ENCODE assay signal across 36 cellular contexts in the genomic region with DNA sequence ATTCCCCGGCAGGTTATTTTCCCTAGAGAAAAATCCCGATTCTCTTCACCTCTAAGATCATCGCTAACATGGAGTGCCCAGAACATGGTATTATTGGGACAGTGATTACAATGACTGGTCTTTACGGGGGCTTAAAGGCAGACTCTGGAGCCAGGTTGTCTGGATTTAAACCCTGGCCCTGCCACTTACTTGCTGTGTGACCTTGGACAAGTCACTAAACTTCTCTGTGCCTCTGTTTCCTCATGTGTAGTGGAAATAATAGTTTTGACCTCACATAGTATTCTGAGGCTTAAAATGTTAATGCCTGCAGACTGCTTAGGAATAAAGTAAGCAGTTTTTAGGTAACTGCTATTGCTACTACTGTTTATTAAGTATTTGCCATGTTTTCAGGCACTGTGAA. TPM values are rescaled to one million over a fixed set of nuclear protein-coding genes. Genes with fewer than 3 reads are reported as not detected.
"Had no signal": no experiment of that assay in that cellular context is flagged by ENCODE, and none has a peak within 500 bp of the region (broad histone marks: within the 10 kb centered on the region; RNA-seq: fewer than 3 reads in every experiment).

No MANE protein-coding gene starts in this region.

- H3K27ac ChIP-seq: adrenal gland, body of pancreas, brain microvascular endothelial cell, breast epithelium had no signal

- ATAC-seq: activated CD8-positive, alpha-beta T cell treated with anti-CD3 and anti-CD28 coated beads for 36 hours; activated naive CD4-positive, alpha-beta T cell treated with anti-CD3 and anti-CD28 coated beads, Interleukin-2, amount 50 U/mL, for 72 hours; activated T-cell treated with anti-CD3 and anti-CD28 coated beads, Interleukin-2, amount 50 U/mL, for 4 hours; activated T-cell treated with anti-CD3 and anti-CD28 coated beads, Interleukin-2, amount 50 U/mL, for 72 hours; activated T-helper 17 cell treated with anti-CD3 and anti-CD28 coated beads, Interleukin-2, amount 50 U/mL, for 72 hours had no signal

- H3K36me3 ChIP-seq: adrenal gland, brain microvascular endothelial cell, breast epithelium had no signal

- H3K4me3 ChIP-seq: adrenal gland, body of pancreas, breast epithelium had no signal

- H3K27me3 ChIP-seq: adrenal gland, body of pancreas, breast epithelium had no signal

- DNase-seq: activated B cell treated with CpG ODN at 0.5 μM for 24 hours; activated CD4-positive, alpha-beta memory T cell treated with anti-CD3 and anti-CD28 coated beads for 36 hours; activated CD4-positive, alpha-beta T cell treated with anti-CD3 and anti-CD28 coated beads for 4 hours; activated CD4-positive, alpha-beta T cell treated with anti-CD3 and anti-CD28 coated beads, Interleukin-2, amount 10 ng/mL, durations not matched to agents 24 days and 14 days; activated CD4-positive, alpha-beta T cell treated with anti-CD3 and anti-CD28 coated beads, Interleukin-2, amount 50 U/mL, for 1 hour; activated CD4-positive, alpha-beta T cell treated with anti-CD3 and anti-CD28 coated beads, Interleukin-2, amount 50 U/mL, for 4 hours; activated CD4-positive, CD25-positive, alpha-beta regulatory T cell treated with anti-CD3 and anti-CD28 coated beads, Interleukin-2, amount 50 U/mL, for 72 hours; activated CD8-positive, alpha-beta memory T cell treated with anti-CD3 and anti-CD28 coated beads, Interleukin-2, amount 50 U/mL, for 4 hours; activated CD8-positive, alpha-beta T cell treated with anti-CD3 and anti-CD28 coated beads for 36 hours; activated effector memory CD4-positive, alpha-beta T cell treated with anti-CD3 and anti-CD28 coated beads, Interleukin-2, amount 50 U/mL, for 16 hours; activated naive CD4-positive, alpha-beta T cell; activated naive CD4-positive, alpha-beta T cell treated with anti-CD3 and anti-CD28 coated beads for 36 hours; activated naive CD4-positive, alpha-beta T cell treated with anti-CD3 and anti-CD28 coated beads, Interleukin-2, amount 50 U/mL, for 16 hours; activated naive CD8-positive, alpha-beta T cell treated with anti-CD3 and anti-CD28 coated beads for 36 hours; activated T-cell treated with anti-CD3 and anti-CD28 coated beads for 4 hours; activated T-cell treated with anti-CD3 and anti-CD28 coated beads, Interleukin-2, amount 50 U/mL, for 1 hour; activated T-cell treated with anti-CD3 and anti-CD28 coated beads, Interleukin-2, amount 50 U/mL, for 4 hours; activated T-cell treated with anti-CD3 and anti-CD28 coated beads, Interleukin-2, amount 50 U/mL, for 72 hours; amniotic stem cell; aorta; brain microvascular endothelial cell; cerebellar nuclear complex; T-helper 1 cell; T-helper 2 cell; T-helper 9 cell had no signal

- FAIRE-seq: astrocyte, TTC549 had no signal

- H3K9me3 ChIP-seq: adrenal gland, body of pancreas, breast epithelium had no signal

RNA-seq across cellular contexts. Expression of a gene that starts 4.4 kb away (rescaled TPM):
- total RNA-seq: activated B cell treated with CpG ODN at 0.5 μM for 24 hours; activated CD4-positive, alpha-beta memory T cell treated with anti-CD3 and anti-CD28 coated beads for 36 hours; activated CD4-positive, alpha-beta T cell treated with anti-CD3 and anti-CD28 coated beads, Interleukin-2, amount 10 ng/mL, durations not matched to agents 24 days and 14 days; activated CD8-positive, alpha-beta memory T cell treated with anti-CD3 and anti-CD28 coated beads for 36 hours; activated CD8-positive, alpha-beta T cell treated with anti-CD3 and anti-CD28 coated beads for 36 hours; activated naive CD4-positive, alpha-beta T cell treated with anti-CD3 and anti-CD28 coated beads for 36 hours; activated naive CD4-positive, alpha-beta T cell treated with anti-CD3 and anti-CD28 coated beads, Interleukin-2, amount 50 U/mL, for 72 hours; activated naive CD8-positive, alpha-beta T cell treated with anti-CD3 and anti-CD28 coated beads for 36 hours; activated T-cell treated with anti-CD3 and anti-CD28 coated beads, Interleukin-2, amount 50 U/mL, for 4 hours; activated T-cell treated with anti-CD3 and anti-CD28 coated beads, Interleukin-2, amount 50 U/mL, for 72 hours; activated T-helper 1 cell treated with anti-CD3 and anti-CD28 coated beads, Interleukin-12 subunit alpha, Interleukin-12 subunit beta, Interleukin-2, Interleukin-4 antibody, amounts not matched to agents 30 ng/mL and 10 ng/mL and 1 ng/mL, durations not matched to agents 14 hours and 24 hours and 36 hours; aorta; astrocyte; body of pancreas; breast epithelium; cardiac septum; chondrocyte had no signal
- polyA plus RNA-seq: aorta had no signal
